8 cellular contexts compared by ENCODE assay signal in genomic region chr22:37804502-37804885, GRCh38. TPM values are rescaled to one million over a fixed set of nuclear protein-coding genes. Genes with fewer than 3 reads are reported as not detected.
DNase-seq lines count a peak whose midpoint lies in the region; ATAC-seq, FAIRE-seq and TF ChIP-seq lines count a peak whose summit lies in the region.

No MANE protein-coding gene starts in this region.

- H3K9me3 ChIP-seq in esophagus muscularis mucosa (no peaks in the 10 kb centered on the region), prostate gland (no peaks in the 10 kb centered on the region)

- FAIRE-seq in D721Med (lab: Jason Lieb, UNC): no peak

- WGBS in esophagus muscularis mucosa: 7% methylated on average over 6 of the region's 27 CpGs
- WGBS in prostate gland: 3% methylated on average over 27 of the region's 27 CpGs

- ATAC-seq in HG03196 (IDR thresholded peaks at IDR 0.05; ENCODE audit: unreplicated experiment): no peak

- DNase-seq in D721Med (ENCODE audit: insufficient read length, low spot score) (peak; percentile 0), RPMI8226 (peak; percentile 20), esophagus muscularis mucosa (ENCODE audit: extremely low spot score) (no peak), prostate gland (ENCODE audit: low spot score) (no peak), HK-2 (ENCODE audit: unreplicated experiment) (no peak), SHP77 (lab: John Stamatoyannopoulos, UW) (no peak), NCI-H1930 (lab: John Stamatoyannopoulos, UW) (no peak)

- no peak for TF ChIP-seq POLR2A in esophagus muscularis mucosa (IDR thresholded peaks at IDR 0.05; ENCODE audit: low read depth)
- no peak for TF ChIP-seq POLR2A in prostate gland (IDR thresholded peaks at IDR 0.05)

- intact Hi-C loops in esophagus muscularis mucosa (cut with DNase I): no loop called here
- intact Hi-C loops in prostate gland (cut with DNase I): no loop called here

- no peak for TF ChIP-seq CTCF in D721Med (IDR thresholded peaks at IDR 0.05; ENCODE audit: insufficient read depth, missing control alignments)
- TF ChIP-seq CTCF in esophagus muscularis mucosa (IDR thresholded peaks at IDR 0.05): no peak
- no peak for TF ChIP-seq CTCF in prostate gland (IDR thresholded peaks at IDR 0.05)

- H3K4me1 ChIP-seq in esophagus muscularis mucosa: peaks cover 49 to 69% (median 65%) of the 10 kb centered on the region in 4 donors
- no peaks in the 10 kb centered on the region for H3K4me1 ChIP-seq in prostate gland (replicated peaks)

- peak overlapping the region; percentile 61 to 73 (median 66) for H3K4me3 ChIP-seq in esophagus muscularis mucosa
- peak overlapping the region; percentile 54 to 64 for H3K4me3 ChIP-seq in prostate gland

- H3K27ac ChIP-seq in esophagus muscularis mucosa (replicated peaks in 1 of 4) (peak overlapping the region; percentile 85 to 95 (median 90)), prostate gland (peak overlapping the region; percentile 91 to 94)

- no peaks in the 10 kb centered on the region for H3K36me3 ChIP-seq in esophagus muscularis mucosa
- no peaks in the 10 kb centered on the region for H3K36me3 ChIP-seq in prostate gland

- TF ChIP-seq EP300 in esophagus muscularis mucosa (IDR thresholded peaks at IDR 0.05): no peak

- H3K27me3 ChIP-seq in esophagus muscularis mucosa (no peaks in the 10 kb centered on the region), prostate gland (replicated peaks; ENCODE audit: insufficient read depth) (no peaks in the 10 kb centered on the region)

RNA-seq across cellular contexts. Expression of gene GCAT, which starts 3.2 kb away (rescaled TPM):
- total RNA-seq in esophagus muscularis mucosa (10 to 100 TPM; 11.6 to 15.2 (median 12.3) TPM), prostate gland (10 to 100 TPM; 37.8 to 92.7 TPM)

RNA-seq across cellular contexts. Expression of gene GALR3, which starts 18.7 kb away (rescaled TPM):
- total RNA-seq in esophagus muscularis mucosa: not detected
- under 1 TPM in 1 of 2 donors, not detected in 1; 0.85 TPM for total RNA-seq in prostate gland

RNA-seq across cellular contexts. Expression of gene ANKRD54, which starts 39.6 kb away (rescaled TPM):
- total RNA-seq in esophagus muscularis mucosa: 10 to 100 TPM; 27.4 to 64.2 (median 48.1) TPM
- total RNA-seq in prostate gland: 10 to 100 TPM; 72.4 to 94.5 TPM

RNA-seq across cellular contexts. Expression of gene EIF3L, which starts 44.7 kb away (rescaled TPM):
- total RNA-seq in esophagus muscularis mucosa: 100 to 1,000 TPM; 348 to 494 (median 425) TPM
- 100 to 1,000 TPM; 385 to 501 TPM for total RNA-seq in prostate gland

Comparison
In these comparisons a context has a peak if more than half of its experiments do, and no peak if none do; other contexts are left out.
1. DNase-seq: peak in D721Med (single experiment) and RPMI8226 (single experiment); none in esophagus muscularis mucosa (single experiment), prostate gland (single experiment), HK-2 (single experiment), SHP77 (0 of 2) and NCI-H1930 (0 of 2).